Comparison of ENCODE assay signal across 8 cellular contexts in genomic region chr9:129626079-129626943, GRCh38. TPM values are rescaled to one million over a fixed set of nuclear protein-coding genes. Genes with fewer than 3 reads are reported as not detected.
A peak's percentile ranks its signal among the peaks of the same experiment; 100 is the strongest.
DNase-seq lines count a peak whose midpoint lies in the region; ATAC-seq and TF ChIP-seq lines count a peak whose summit lies in the region.

Gene NTMT1 (plus strand): TSS chr9:129626163. CDS start chr9:129632704, 6,541 bp downstream.

- peak; percentile 91 for DNase-seq in GM12865 (ENCODE audit: low read depth)
- peak; percentile 56 for DNase-seq in NCI-H1105 (lab: John Stamatoyannopoulos, UW)
- DNase-seq in adrenal gland, result peak; percentile 85 to 95 (median 92)
- DNase-seq in left cardiac atrium, result peak; percentile 89
- peak; percentile 85 for DNase-seq in prostate gland (ENCODE audit: low spot score)

- H3K27me3 ChIP-seq in adrenal gland (no peaks in the 10 kb centered on the region), prostate gland (replicated peaks; ENCODE audit: insufficient read depth) (no peaks in the 10 kb centered on the region)

- H3K4me1 ChIP-seq in adrenal gland (replicated peaks in 1 of 2) (peaks cover 32 to 44% of the 10 kb centered on the region in 2 donors), prostate gland (replicated peaks) (peaks cover 17% of the 10 kb centered on the region), urinary bladder (ENCODE audit: insufficient read depth) (no peaks in the 10 kb centered on the region)

- no peak for TF ChIP-seq CTCF in GM12865 (IDR thresholded peaks at IDR 0.05; ENCODE audit: insufficient read depth, low read depth, low read length, missing control alignments)
- peak in 1 of 6 experiments; percentile 8 for TF ChIP-seq CTCF in adrenal gland (IDR thresholded peaks at IDR 0.05)
- TF ChIP-seq CTCF in prostate gland (IDR thresholded peaks at IDR 0.05), result peak in 1 of 4 experiments; percentile 14

- intact Hi-C loops in T-helper 1 cell treated with Interleukin-12 subunit alpha and Interleukin-12 subunit beta and Interleukin-4 antibody, amounts not matched to agents 30 ng/mL and 1 ng/mL, for 36 hours (cut with micrococcal nuclease), result loop anchor here (1.0 to 10.0 kb wide), 8 partner anchors 16 to 590 kb away; partner anchors contain the start of genes ASB6, C9orf78, CRAT and DOLPP1
- intact Hi-C loops in adrenal gland (cut with DNase I) (no loop called here), left cardiac atrium (cut with DNase I) (no loop called here), prostate gland (cut with DNase I) (no loop called here)

- TF ChIP-seq POLR2A in adrenal gland (IDR thresholded peaks at IDR 0.05) (peak; percentile 94 to 98), prostate gland (IDR thresholded peaks at IDR 0.05) (peak; percentile 96)

- H3K36me3 ChIP-seq in adrenal gland (replicated peaks in 1 of 2) (no peaks in the 10 kb centered on the region), prostate gland (no peaks in the 10 kb centered on the region), urinary bladder (ENCODE audit: insufficient read depth) (no peaks in the 10 kb centered on the region)

- no peaks in the 10 kb centered on the region for H3K9me3 ChIP-seq in adrenal gland (replicated peaks in 1 of 3)
- no peaks in the 10 kb centered on the region for H3K9me3 ChIP-seq in prostate gland

- peak; percentile 58 for ATAC-seq in HG02623 (IDR thresholded peaks at IDR 0.05; ENCODE audit: unreplicated experiment)
- ATAC-seq in left cardiac atrium, result peak; percentile 94 to 96

- 0% methylated on average over 22 to 67 of the region's 67 CpGs for WGBS in adrenal gland, 4 donors
- WGBS in prostate gland, result under 1% methylated on average over 47 of the region's 67 CpGs
- under 1% methylated on average over 67 of the region's 67 CpGs for WGBS in urinary bladder

- H3K27ac ChIP-seq in adrenal gland (peak within 1 kb of the TSS; percentile 79 to 98 (median 94)), prostate gland (peak within 1 kb of the TSS; percentile 90 to 93), urinary bladder (ENCODE audit: low read depth) (peak within 1 kb of the TSS; percentile 90)

- H3K4me3 ChIP-seq in GM12865 (ENCODE audit: low read depth, low read length) (peak within 1 kb of the TSS; percentile 88), adrenal gland (peak within 1 kb of the TSS; percentile 26 to 94 (median 78)), prostate gland (peak within 1 kb of the TSS; percentile 84 to 87), urinary bladder (ENCODE audit: low read depth, low read length) (peak within 1 kb of the TSS; percentile 64)

RNA-seq across cellular contexts. Expression of gene NTMT1, which starts in this region (rescaled TPM):
- 33.7 and 35.4 TPM in 2 replicates for total RNA-seq in T-helper 1 cell treated with Interleukin-12 subunit alpha and Interleukin-12 subunit beta and Interleukin-4 antibody, amounts not matched to agents 30 ng/mL and 1 ng/mL, for 36 hours
- total RNA-seq in adrenal gland, result 100 to 1,000 TPM in 4 of 8 donors, 10 to 100 TPM in 4; 27.2 to 190 (median 88.3) TPM
- 100 to 1,000 TPM in 1 of 3 donors, 10 to 100 TPM in 2; 40.0 to 122 (median 87.5) TPM for polyA plus RNA-seq in adrenal gland
- total RNA-seq in left cardiac atrium, result 10 to 100 TPM; 43.4 to 53.8 TPM
- 10 to 100 TPM; 25.4 to 53.7 TPM for total RNA-seq in prostate gland
- 12.8 TPM for total RNA-seq in urinary bladder
- polyA plus RNA-seq in urinary bladder, result 46.7 TPM

Comparison
In these comparisons a context has a peak if more than half of its experiments do, and no peak if none do; other contexts are left out.
1. Peak in every context shown above with its lines: DNase-seq, ATAC-seq, H3K4me3 ChIP-seq and H3K27ac ChIP-seq.